ENCODE assay signal across 21 cellular contexts in genomic region chr9:108702681-108703080, GRCh38.
"Had no signal": no experiment of that assay in that cellular context is flagged by ENCODE, and none has a peak within 500 bp of the region (broad histone marks: within the 10 kb centered on the region; RNA-seq: fewer than 3 reads in every experiment).

No MANE protein-coding gene starts in this region.

- H3K4me1 ChIP-seq: foreskin keratinocyte, left lung, lower lobe of right lung had no signal

- H3K27me3 ChIP-seq: dorsolateral prefrontal cortex, esophagus muscularis mucosa, foreskin keratinocyte, gastroesophageal sphincter, heart left ventricle, left lung had no signal

- H2AFZ ChIP-seq: hepatocyte had no signal

- FAIRE-seq: colon, endothelial cell of umbilical vein, frontal cortex, islet of Langerhans had no signal

- H3K9me3 ChIP-seq: esophagus muscularis mucosa, gastroesophageal sphincter, left lung, lower lobe of right lung, mucosa of descending colon had no signal

- H3K4me3 ChIP-seq: coronary artery, dorsolateral prefrontal cortex, esophagus muscularis mucosa, gastroesophageal sphincter, heart left ventricle, hepatocyte, left lung, lower lobe of right lung, mucosa of descending colon had no signal

- H3K79me2 ChIP-seq: hepatocyte had no signal

- H3K36me3 ChIP-seq: esophagus muscularis mucosa, gastroesophageal sphincter, heart left ventricle, left lung, lower lobe of right lung had no signal

- DNase-seq: dermis blood vessel endothelial cell; dorsolateral prefrontal cortex; effector CD4-positive, alpha-beta T cell; effector memory CD4-positive, alpha-beta T cell; foreskin keratinocyte; heart left ventricle; left cardiac atrium; left lung; left ventricle myocardium superior; lower lobe of right lung; mesenchymal stem cell; mucosa of descending colon; naive B cell had no signal

- H3K4me2 ChIP-seq: hepatocyte had no signal

- H3K27ac ChIP-seq: coronary artery, dorsolateral prefrontal cortex, esophagus muscularis mucosa, foreskin keratinocyte, gastroesophageal sphincter, heart left ventricle, hepatocyte, left lung, lower lobe of right lung had no signal
